Comparison of ENCODE assay signal across 12 cellular contexts in the genomic region with DNA sequence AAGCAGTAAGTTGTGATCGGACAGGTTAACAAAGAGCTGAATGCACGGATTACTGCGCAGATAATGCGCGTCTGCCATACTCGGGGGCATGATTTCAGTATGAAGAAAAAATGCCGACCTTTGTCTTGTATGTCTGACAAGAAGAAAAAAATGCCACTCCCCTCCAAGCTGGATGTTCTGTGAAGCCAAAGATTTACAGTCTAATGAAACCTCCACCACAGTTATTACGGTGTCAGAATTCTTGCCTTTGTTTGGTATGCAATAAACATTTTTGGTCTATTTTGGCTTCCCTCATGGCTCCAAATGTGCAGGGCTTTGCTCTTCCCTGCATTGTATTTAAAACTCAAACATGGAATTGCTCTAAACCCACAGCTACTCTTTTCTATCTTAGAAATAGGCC.
DNase-seq lines count a peak whose midpoint lies in the region; ATAC-seq, FAIRE-seq and TF ChIP-seq lines count a peak whose summit lies in the region.
"Had no signal": no experiment of that assay in that cellular context is flagged by ENCODE, and none has a peak within 500 bp of the region (broad histone marks: within the 10 kb centered on the region; RNA-seq: fewer than 3 reads in every experiment).

No MANE protein-coding gene starts in this region.

- H3K4me1 ChIP-seq in osteoblast (ENCODE audit: insufficient read depth, low read length), result peaks cover 7% of the 10 kb centered on the region

- no peaks in the 10 kb centered on the region for H3K27me3 ChIP-seq in osteoblast (ENCODE audit: insufficient read depth, low read length)

- H3K79me2 ChIP-seq in osteoblast (ENCODE audit: insufficient read depth, low read length), result no peaks in the 10 kb centered on the region

- peak overlapping the region; percentile 58 for H3K4me2 ChIP-seq in osteoblast (ENCODE audit: insufficient read depth, low read length)

- H3K36me3 ChIP-seq in osteoblast (ENCODE audit: insufficient read depth, low read length), result no peaks in the 10 kb centered on the region

- peak; percentile 96 for FAIRE-seq in TTC549 (lab: Jason Lieb, UNC)
- FAIRE-seq: colon had no signal

- H3K4me3 ChIP-seq in osteoblast (ENCODE audit: insufficient read depth, low read length), result peak overlapping the region; percentile 10

- TF ChIP-seq CTCF in osteoblast (IDR thresholded peaks at IDR 0.05; ENCODE audit: extremely low read depth, low read depth, low read length), result no peak

- H4K20me1 ChIP-seq in osteoblast (ENCODE audit: insufficient read depth, low read length), result no peaks in the 10 kb centered on the region

- ATAC-seq in HG02885 (IDR thresholded peaks at IDR 0.05; ENCODE audit: poor library complexity, unreplicated experiment) (peak; percentile 14), HG02588 (IDR thresholded peaks at IDR 0.05; ENCODE audit: unreplicated experiment) (no peak)
- ATAC-seq: CD8-positive, alpha-beta T cell; stimulated activated naive CD8-positive, alpha-beta T cell treated with anti-CD3 and anti-CD28 coated beads, Interleukin-15, amount 100 ng/mL, for 72 hours had no signal

- peak; percentile 65 for DNase-seq in GM03348 (ENCODE audit: low spot score)
- no peak for DNase-seq in osteoblast (ENCODE audit: insufficient read length, low spot score, missing footprints)
- no peak for DNase-seq in mucosa of gallbladder (ENCODE audit: low spot score)
- no peak for DNase-seq in activated naive CD4-positive, alpha-beta T cell (lab: John Stamatoyannopoulos, UW)
- no peak for DNase-seq in mesenteric fat pad (ENCODE audit: low spot score)
- DNase-seq: activated naive CD4-positive, alpha-beta T cell treated with anti-CD3 and anti-CD28 coated beads, Interleukin-2, amount 50 U/mL, for 16 hours; CD8-positive, alpha-beta T cell; stimulated activated naive CD8-positive, alpha-beta T cell treated with anti-CD3 and anti-CD28 coated beads, Interleukin-15, amount 100 ng/mL, for 72 hours had no signal

- no peak overlapping the region for H3K27ac ChIP-seq in osteoblast (ENCODE audit: low read depth, low read length)

- peak overlapping the region; percentile 2 for H2AFZ ChIP-seq in osteoblast (ENCODE audit: low read length)

- no peaks in the 10 kb centered on the region for H3K9me3 ChIP-seq in osteoblast (ENCODE audit: low read depth, low read length)
